Comparison of ENCODE assay signal across 26 cellular contexts in genomic region chr16:79429276-79430128, GRCh38.
DNase-seq lines count a peak whose midpoint lies in the region; ATAC-seq lines count a peak whose summit lies in the region.
"Had no signal": no experiment of that assay in that cellular context is flagged by ENCODE, and none has a peak within 500 bp of the region (broad histone marks: within the 10 kb centered on the region; RNA-seq: fewer than 3 reads in every experiment).

No MANE protein-coding gene starts in this region.

- DNase-seq in NCI-H69 (lab: John Stamatoyannopoulos, UW) (peak; percentile 35), cerebellum (ENCODE audit: low spot score) (peak; percentile 62), left colon (peak in 1 of 2 donors; percentile 21), retina (peak; percentile 55), SKM-1 (lab: John Stamatoyannopoulos, UW; ENCODE audit: unreplicated experiment) (no peak)
- DNase-seq in stimulated activated CD8-positive, alpha-beta memory T cell treated with anti-CD3 and anti-CD28 coated beads, Interleukin-4, amount 100 ng/mL, for 48 hours: no peak
- DNase-seq: activated CD4-positive, alpha-beta T cell treated with anti-CD3 and anti-CD28 coated beads for 48 hours; activated naive CD4-positive, alpha-beta T cell treated with anti-CD3 and anti-CD28 coated beads, Interleukin-2, amount 50 U/mL, for 16 hours; BE2C; CD8-positive, alpha-beta memory T cell; effector CD8-positive, alpha-beta T cell; HCEC 1CT; islet precursor cell; Kasumi-1; natural killer cell; NCI-H1436; NCI-H345; pancreas; right lobe of liver; SJCRH30; stimulated activated CD4-positive, alpha-beta T cell treated with anti-CD3 and anti-CD28 coated beads, Interleukin-4, amount 100 ng/mL, for 1 hour; T1000; trophoblast cell had no signal

- intact Hi-C loops in left colon (cut with DNase I, micrococcal nuclease): no loop called here

- ATAC-seq in left colon (peak; percentile 26), GM19395 (IDR thresholded peaks at IDR 0.05; ENCODE audit: unreplicated experiment) (no peak), GM21825 (IDR thresholded peaks at IDR 0.05; ENCODE audit: unreplicated experiment) (no peak)
- ATAC-seq: HepG2, natural killer cell, pancreas, right lobe of liver had no signal

Comparison
In these comparisons a context has a peak if more than half of its experiments do, and no peak if none do; other contexts are left out.
1. DNase-seq: peak in NCI-H69 (single experiment), cerebellum (single experiment) and retina (single experiment); none in SKM-1 (single experiment) and stimulated activated CD8-positive, alpha-beta memory T cell treated with anti-CD3 and anti-CD28 coated beads, Interleukin-4, amount 100 ng/mL, for 48 hours (single experiment).